17 cellular contexts compared by ENCODE assay signal in genomic region chr12:63948211-63948610, GRCh38.
A peak's percentile ranks its signal among the peaks of the same experiment; 100 is the strongest.
DNase-seq lines count a peak whose midpoint lies in the region; ATAC-seq and FAIRE-seq lines count a peak whose summit lies in the region.
"Had no signal": no experiment of that assay in that cellular context is flagged by ENCODE, and none has a peak within 500 bp of the region (broad histone marks: within the 10 kb centered on the region; RNA-seq: fewer than 3 reads in every experiment).

No MANE protein-coding gene starts in this region.

- no peak for ATAC-seq in GM21423 (IDR thresholded peaks at IDR 0.05; ENCODE audit: unreplicated experiment)
- ATAC-seq: CD8-positive, alpha-beta T cell had no signal

- DNase-seq in NCI-H1092 treated with DMSO at 0.1 percent for 48 hours (lab: John Stamatoyannopoulos, UW) (peak; percentile 6), NCI-H1092 (lab: John Stamatoyannopoulos, UW) (no peak), Daoy (ENCODE audit: low read depth) (peak; percentile 25), M059J (ENCODE audit: low read depth) (peak; percentile 16), kidney glomerular epithelial cell (lab: John Stamatoyannopoulos, UW) (peak; percentile 9), GM19239 (ENCODE audit: insufficient read length, low spot score) (no peak), middle frontal gyrus (ENCODE audit: extremely low spot score, low spot score) (no peak)
- DNase-seq: C1 segment of cervical spinal cord; CD8-positive, alpha-beta T cell; EL; GF-D8; NCI-H1417 treated with DMSO at 0.1 percent for 48 hours; NCI-H1930; NCI-H226; NCI-H510A treated with DMSO at 0.1 percent for 48 hours; Right ventricle myocardium superior had no signal

- FAIRE-seq in GM19239 (lab: Jason Lieb, UNC): no peak

Comparison
In these comparisons a context has a peak if more than half of its experiments do, and no peak if none do; other contexts are left out.
1. DNase-seq: peak in NCI-H1092 treated with DMSO at 0.1 percent for 48 hours (single experiment), Daoy (single experiment), M059J (single experiment) and kidney glomerular epithelial cell (single experiment); none in NCI-H1092 (single experiment), GM19239 (single experiment) and middle frontal gyrus (single experiment).